ENCODE assay signal across 8 cellular contexts in genomic region chr10:30433286-30433778, GRCh38. TPM values are rescaled to one million over a fixed set of nuclear protein-coding genes. Genes with fewer than 3 reads are reported as not detected.
DNase-seq lines count a peak whose midpoint lies in the region; ATAC-seq and TF ChIP-seq lines count a peak whose summit lies in the region.

No MANE protein-coding gene starts in this region.

- DNase-seq in GM03348 (ENCODE audit: low spot score): peak; percentile 71
- DNase-seq in HCEC 1CT: peak; percentile 67
- DNase-seq in NAMALWA (ENCODE audit: low spot score): peak; percentile 58
- DNase-seq in activated T-helper 1 cell treated with anti-CD3 and anti-CD28 coated beads, Interleukin-12 subunit alpha, Interleukin-12 subunit beta, Interleukin-2, Interleukin-4 antibody, amounts not matched to agents 30 ng/mL and 10 ng/mL and 1 ng/mL, durations not matched to agents 14 hours and 24 hours and 36 hours (ENCODE audit: low spot score): peak; percentile 45
- DNase-seq in fibroblast of the aortic adventitia (ENCODE audit: low read depth): peak; percentile 89
- DNase-seq in neural crest cell (ENCODE audit: low read depth, low spot score): peak; percentile 65
- DNase-seq in aorta: peak; percentile 91 to 93
- no peak for DNase-seq in NCI-H1092 (lab: John Stamatoyannopoulos, UW)

- intact Hi-C loops in activated T-helper 1 cell treated with anti-CD3 and anti-CD28 coated beads, Interleukin-12 subunit alpha, Interleukin-12 subunit beta, Interleukin-2, Interleukin-4 antibody, amounts not matched to agents 30 ng/mL and 10 ng/mL and 1 ng/mL, durations not matched to agents 14 hours and 24 hours and 36 hours (cut with micrococcal nuclease): loop anchor here (10.0 kb wide), 3 partner anchors 779 to 1911 kb away; partner anchors contain the start of gene EPC1
- intact Hi-C loops in aorta (cut with DNase I): no loop called here

- H3K4me1 Mint-ChIP-seq in activated T-helper 1 cell treated with anti-CD3 and anti-CD28 coated beads, Interleukin-12 subunit alpha, Interleukin-12 subunit beta, Interleukin-2, Interleukin-4 antibody, amounts not matched to agents 30 ng/mL and 10 ng/mL and 1 ng/mL, durations not matched to agents 14 hours and 24 hours and 36 hours (ENCODE audit: low read depth): peaks cover 56% of the 10 kb centered on the region
- peaks cover 48% of the 10 kb centered on the region for H3K4me1 Mint-ChIP-seq in neural crest cell

- TF ChIP-seq CTCF in fibroblast of the aortic adventitia (IDR thresholded peaks at IDR 0.05; ENCODE audit: insufficient read depth, low read length): no peak
- no peak for TF ChIP-seq CTCF in neural crest cell (conservative IDR thresholded peaks at IDR 0.05)

- WGBS in aorta, 2 donors: 0% methylated on average over 37 to 38 of the region's 38 CpGs

- H3K36me3 ChIP-seq in aorta (ENCODE audit: control insufficient read depth in 1 of 2, insufficient read depth in 2 of 2, low read length in 1 of 2): no peaks in the 10 kb centered on the region

- H3K27me3 ChIP-seq in aorta (ENCODE audit: control insufficient read depth in 1 of 2, insufficient read depth in 2 of 2, low read length in 1 of 2): no peaks in the 10 kb centered on the region

- no peaks in the 10 kb centered on the region for H3K27me3 Mint-ChIP-seq in activated T-helper 1 cell treated with anti-CD3 and anti-CD28 coated beads, Interleukin-12 subunit alpha, Interleukin-12 subunit beta, Interleukin-2, Interleukin-4 antibody, amounts not matched to agents 30 ng/mL and 10 ng/mL and 1 ng/mL, durations not matched to agents 14 hours and 24 hours and 36 hours (ENCODE audit: insufficient read depth)
- H3K27me3 Mint-ChIP-seq in neural crest cell (ENCODE audit: low read depth): peaks cover 34% of the 10 kb centered on the region

- peak; percentile 67 for ATAC-seq in aorta (ENCODE audit: low FRiP score)

- peak overlapping the region; percentile 99 to 100 for H3K27ac ChIP-seq in aorta (ENCODE audit: low read depth in 1 of 2, low read length in 2 of 2)

- no peaks in the 10 kb centered on the region for H3K4me1 ChIP-seq in aorta (ENCODE audit: control insufficient read depth in 1 of 2, insufficient read depth in 2 of 2, low read length in 2 of 2)

- H3K4me3 ChIP-seq in fibroblast of the aortic adventitia (ENCODE audit: low read depth, low read length): peak overlapping the region; percentile 91
- peak overlapping the region; percentile 56 to 86 for H3K4me3 ChIP-seq in aorta (ENCODE audit: low read length in 2 of 2)

- peak overlapping the region; percentile 82 for H3K27ac Mint-ChIP-seq in activated T-helper 1 cell treated with anti-CD3 and anti-CD28 coated beads, Interleukin-12 subunit alpha, Interleukin-12 subunit beta, Interleukin-2, Interleukin-4 antibody, amounts not matched to agents 30 ng/mL and 10 ng/mL and 1 ng/mL, durations not matched to agents 14 hours and 24 hours and 36 hours
- peak overlapping the region; percentile 35 for H3K27ac Mint-ChIP-seq in neural crest cell (ENCODE audit: unreplicated experiment)

- no peaks in the 10 kb centered on the region for H3K9me3 Mint-ChIP-seq in activated T-helper 1 cell treated with anti-CD3 and anti-CD28 coated beads, Interleukin-12 subunit alpha, Interleukin-12 subunit beta, Interleukin-2, Interleukin-4 antibody, amounts not matched to agents 30 ng/mL and 10 ng/mL and 1 ng/mL, durations not matched to agents 14 hours and 24 hours and 36 hours
- H3K9me3 Mint-ChIP-seq in neural crest cell: no peaks in the 10 kb centered on the region

- H3K4me3 Mint-ChIP-seq in activated T-helper 1 cell treated with anti-CD3 and anti-CD28 coated beads, Interleukin-12 subunit alpha, Interleukin-12 subunit beta, Interleukin-2, Interleukin-4 antibody, amounts not matched to agents 30 ng/mL and 10 ng/mL and 1 ng/mL, durations not matched to agents 14 hours and 24 hours and 36 hours: peak overlapping the region; percentile 94
- peak overlapping the region; percentile 88 for H3K4me3 Mint-ChIP-seq in neural crest cell

- no peaks in the 10 kb centered on the region for H3K9me3 ChIP-seq in aorta (ENCODE audit: control insufficient read depth, low read length)

- peaks cover 33% of the 10 kb centered on the region for H3K36me3 Mint-ChIP-seq in activated T-helper 1 cell treated with anti-CD3 and anti-CD28 coated beads, Interleukin-12 subunit alpha, Interleukin-12 subunit beta, Interleukin-2, Interleukin-4 antibody, amounts not matched to agents 30 ng/mL and 10 ng/mL and 1 ng/mL, durations not matched to agents 14 hours and 24 hours and 36 hours (ENCODE audit: low read depth)
- H3K36me3 Mint-ChIP-seq in neural crest cell (ENCODE audit: low read depth): no peaks in the 10 kb centered on the region

RNA-seq across cellular contexts. Expression of gene MAP3K8, which starts 0.7 kb away (rescaled TPM):
- total RNA-seq in activated T-helper 1 cell treated with anti-CD3 and anti-CD28 coated beads, Interleukin-12 subunit alpha, Interleukin-12 subunit beta, Interleukin-2, Interleukin-4 antibody, amounts not matched to agents 30 ng/mL and 10 ng/mL and 1 ng/mL, durations not matched to agents 14 hours and 24 hours and 36 hours: 34.7 and 37.5 TPM in 2 replicates
- 12.8 and 22.9 TPM in 2 replicates for total RNA-seq in fibroblast of the aortic adventitia (ENCODE audit: low replicate concordance)
- 0.30 and 1.4 TPM in 2 replicates for total RNA-seq in neural crest cell
- total RNA-seq in aorta: 10 to 100 TPM; 80.3 to 85.4 TPM
- 10 to 100 TPM; 17.0 to 57.9 TPM for polyA plus RNA-seq in aorta
